ENCODE assay signal across 8 cellular contexts in the genomic region with DNA sequence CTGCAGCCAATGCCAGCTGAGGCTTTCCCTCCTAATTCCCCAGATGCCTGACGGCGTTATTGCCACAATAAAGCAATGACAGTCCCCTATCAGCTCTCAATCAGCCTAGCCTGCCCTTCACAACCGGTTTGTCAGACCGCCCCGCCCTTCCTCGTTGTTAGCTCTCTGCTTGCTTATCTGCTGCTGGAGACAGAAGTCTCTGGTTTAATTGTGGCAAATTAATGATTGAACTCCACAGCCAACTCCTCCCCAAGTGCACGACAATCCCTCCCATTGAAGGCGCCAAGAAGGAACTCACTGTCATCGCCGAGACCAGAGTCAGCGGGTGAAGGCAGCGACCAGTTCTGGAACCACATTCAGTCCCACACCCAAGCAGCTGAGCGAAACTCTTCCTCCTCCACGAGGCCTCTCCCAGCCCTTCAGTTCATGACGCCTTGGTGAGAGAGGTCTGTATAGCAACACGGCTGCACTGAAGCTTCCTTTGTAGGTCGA.
DNase-seq lines count a peak whose midpoint lies in the region; ATAC-seq and TF ChIP-seq lines count a peak whose summit lies in the region.

No MANE protein-coding gene starts in this region.

- H3K27me3 ChIP-seq in HAP-1 (ENCODE audit: low read depth) = no peaks in the 10 kb centered on the region

- intact Hi-C loops in Right ventricle myocardium superior (cut with DNase I) (no loop called here), Right ventricle myocardium inferior (cut with DNase I) (no loop called here)

- H3K36me3 ChIP-seq in HAP-1 (replicated peaks) = no peaks in the 10 kb centered on the region

- H3K4me3 ChIP-seq in LNCaP clone FGC (ENCODE audit: low read depth, low read length) (no peak overlapping the region), HAP-1 (no peak overlapping the region)

- H3K9me3 ChIP-seq in HAP-1 = no peaks in the 10 kb centered on the region

- ATAC-seq in Right ventricle myocardium superior (ENCODE audit: poor library complexity) = peak; percentile 41
- ATAC-seq in Right ventricle myocardium inferior = no peak
- no peak for ATAC-seq in HG03280 (IDR thresholded peaks at IDR 0.05; ENCODE audit: unreplicated experiment)

- DNase-seq in Right ventricle myocardium superior = no peak
- no peak for DNase-seq in Right ventricle myocardium inferior (ENCODE audit: missing footprints)
- peak; percentile 63 for DNase-seq in LNCaP clone FGC (ENCODE audit: low read depth)
- peak; percentile 26 for DNase-seq in activated T-cell treated with anti-CD3 and anti-CD28 coated beads, Interleukin-2, amount 50 U/mL, for 1 hour
- peak; percentile 89 for DNase-seq in mucosa of gallbladder (ENCODE audit: low spot score)
- no peak for DNase-seq in HAP-1 (ENCODE audit: low spot score in 2 of 2)
- no peak for DNase-seq in OCI-M2 (lab: John Stamatoyannopoulos, UW; ENCODE audit: unreplicated experiment)

- in situ Hi-C loops in HAP-1 (cut with MboI; ENCODE audit: low sequenced_read_pairs) = no loop called here

- H3K4me1 ChIP-seq in HAP-1 = no peaks in the 10 kb centered on the region

- no peak for TF ChIP-seq CTCF in LNCaP clone FGC (IDR thresholded peaks at IDR 0.05; ENCODE audit: control insufficient read depth, extremely low read depth, insufficient read depth)

Comparison
In these comparisons a context has a peak if more than half of its experiments do, and no peak if none do; other contexts are left out.
1. DNase-seq: peak in LNCaP clone FGC (single experiment), activated T-cell treated with anti-CD3 and anti-CD28 coated beads, Interleukin-2, amount 50 U/mL, for 1 hour (single experiment) and mucosa of gallbladder (single experiment); none in Right ventricle myocardium superior (single experiment), Right ventricle myocardium inferior (single experiment), HAP-1 (0 of 2) and OCI-M2 (single experiment).